In the genomic region with DNA sequence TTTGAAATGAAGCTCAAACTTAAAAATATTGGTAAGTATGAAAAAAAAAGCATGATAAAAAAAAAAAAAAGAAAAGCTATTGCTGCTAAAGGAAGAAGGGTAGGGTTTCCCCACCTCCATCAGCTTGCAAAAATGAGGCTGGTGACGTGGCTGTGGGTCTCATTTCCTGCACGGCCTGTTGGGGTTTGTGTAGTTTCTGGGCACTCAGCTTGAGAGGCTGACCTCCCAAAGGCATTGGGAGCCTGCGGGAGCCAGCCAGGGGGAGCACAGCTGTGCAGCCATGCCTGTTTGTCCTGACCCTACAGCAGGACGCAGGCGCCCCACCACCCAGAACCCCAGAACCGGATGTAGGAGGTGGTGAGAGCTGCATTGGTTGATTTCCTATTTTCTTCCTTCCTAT, we compare ENCODE assay signal across 9 cellular contexts. TPM values are rescaled to one million over a fixed set of nuclear protein-coding genes. Genes with fewer than 3 reads are reported as not detected.
DNase-seq lines count a peak whose midpoint lies in the region; ATAC-seq and TF ChIP-seq lines count a peak whose summit lies in the region.
"Had no signal": no experiment of that assay in that cellular context is flagged by ENCODE, and none has a peak within 500 bp of the region (broad histone marks: within the 10 kb centered on the region; RNA-seq: fewer than 3 reads in every experiment).

No MANE protein-coding gene starts in this region.

- CTCF ChIA-PET in OCI-LY7 (lab: Charles Lee; ENCODE audit: unreplicated experiment), result interaction anchor here (0.8 kb wide), 1 partner anchor 23 kb away, joined by 3 read pairs; no protein-coding TSS in a partner anchor
- CTCF ChIA-PET in activated naive CD4-positive, alpha-beta T cell treated with anti-CD3 and anti-CD28 coated beads, Interleukin-2, amount 10 ng/mL, durations not matched to agents 7 days and 5 days (lab: Charles Lee), result interaction anchor here (0.7 to 6.8 kb wide), 8 partner anchors 13 to 189 kb away, joined by 3 to 68 read pairs (median 5); no protein-coding TSS in a partner anchor

- no peaks in the 10 kb centered on the region for H4K20me1 ChIP-seq in OCI-LY7 (ENCODE audit: insufficient read depth, low read length)

- H3K9me3 ChIP-seq in OCI-LY7 (ENCODE audit: low read length), result peaks cover 10% of the 10 kb centered on the region; the same call in 1 of the 2 replicates

- H3K36me3 Mint-ChIP-seq in activated naive CD4-positive, alpha-beta T cell treated with anti-CD3 and anti-CD28 coated beads, Interleukin-2, amount 10 ng/mL, durations not matched to agents 7 days and 5 days, result peaks cover 2% of the 10 kb centered on the region

- peak overlapping the region; percentile 83; the same call in 1 of the 2 replicates for H2AFZ ChIP-seq in OCI-LY7 (ENCODE audit: low read length)

- peak overlapping the region; percentile 47 for H3K27ac ChIP-seq in OCI-LY7 (ENCODE audit: low read depth, low read length, poor library complexity, severe bottlenecking)
- H3K27ac ChIP-seq: cardiac muscle cell had no signal

- intact Hi-C loops in OCI-LY7 (cut with micrococcal nuclease; ENCODE audit: unreplicated experiment), result no loop called here

- peak overlapping the region; percentile 58 for H3K4me3 Mint-ChIP-seq in activated naive CD4-positive, alpha-beta T cell treated with anti-CD3 and anti-CD28 coated beads, Interleukin-2, amount 10 ng/mL, durations not matched to agents 7 days and 5 days

- H3K4me2 ChIP-seq in OCI-LY7 (ENCODE audit: low read length), result peak overlapping the region; percentile 49

- no peaks in the 10 kb centered on the region for H3K36me3 ChIP-seq in OCI-LY7 (ENCODE audit: insufficient read depth, low read length)
- H3K36me3 ChIP-seq: cardiac muscle cell had no signal

- peaks cover 3% of the 10 kb centered on the region for H3K27me3 Mint-ChIP-seq in activated naive CD4-positive, alpha-beta T cell treated with anti-CD3 and anti-CD28 coated beads, Interleukin-2, amount 10 ng/mL, durations not matched to agents 7 days and 5 days

- H3K4me1 ChIP-seq in OCI-LY7 (ENCODE audit: insufficient read depth, low read length, poor library complexity, severe bottlenecking), result peaks cover 29% of the 10 kb centered on the region

- POLR2A ChIA-PET in OCI-LY7 (lab: Charles Lee), result interaction anchor here (0.5 to 1.6 kb wide), 8 partner anchors 10 to 1962 kb away, joined by 3 to 7 read pairs (median 4); no protein-coding TSS in a partner anchor

- H3K9me3 Mint-ChIP-seq in activated naive CD4-positive, alpha-beta T cell treated with anti-CD3 and anti-CD28 coated beads, Interleukin-2, amount 10 ng/mL, durations not matched to agents 7 days and 5 days, result no peaks in the 10 kb centered on the region

- H3K27ac Mint-ChIP-seq in activated naive CD4-positive, alpha-beta T cell treated with anti-CD3 and anti-CD28 coated beads, Interleukin-2, amount 10 ng/mL, durations not matched to agents 7 days and 5 days, result peak overlapping the region; percentile 97

- H3K4me1 Mint-ChIP-seq in activated naive CD4-positive, alpha-beta T cell treated with anti-CD3 and anti-CD28 coated beads, Interleukin-2, amount 10 ng/mL, durations not matched to agents 7 days and 5 days, result peaks cover 73% of the 10 kb centered on the region

- peak overlapping the region; percentile 19 for H3K4me3 ChIP-seq in OCI-LY7 (ENCODE audit: low read depth, low read length, poor library complexity, severe bottlenecking)
- H3K4me3 ChIP-seq: cardiac muscle cell had no signal

- no peak for TF ChIP-seq POLR2A in erythroblast (IDR thresholded peaks at IDR 0.05; ENCODE audit: low read length)

- DNase-seq in GDM1 (lab: John Stamatoyannopoulos, UW) (peak; percentile 24), OCI-LY7 (ENCODE audit: low spot score) (peak; percentile 72), erythroblast (lab: John Stamatoyannopoulos, UW) (no peak), DMS114 treated with DMSO at 0.1 percent for 48 hours (lab: John Stamatoyannopoulos, UW; ENCODE audit: unreplicated experiment) (no peak), NCI-H1417 (lab: John Stamatoyannopoulos, UW) (no peak)
- peak; percentile 86 for DNase-seq in activated naive CD4-positive, alpha-beta T cell treated with anti-CD3 and anti-CD28 coated beads, Interleukin-2, amount 10 ng/mL, durations not matched to agents 7 days and 5 days
- peak; percentile 45 to 53 for DNase-seq in stimulated activated CD4-positive, alpha-beta T cell treated with anti-CD3 and anti-CD28 coated beads, Interleukin-15, amount 100 ng/mL, for 48 hours (ENCODE audit: low read depth in 2 of 2)

- H3K79me2 ChIP-seq in OCI-LY7 (ENCODE audit: insufficient read depth, low read depth, low read length), result no peaks in the 10 kb centered on the region

- no peak for TF ChIP-seq CTCF in OCI-LY7 (conservative IDR thresholded peaks at IDR 0.05; ENCODE audit: low read length)

- no peaks in the 10 kb centered on the region for H3K9me2 ChIP-seq in OCI-LY7 (ENCODE audit: insufficient read depth, low read length)

- no TSS peak for BruUV-seq in OCI-LY7 (replicated peaks; lab: Mats Ljungman, UMichigan)

- ATAC-seq in GM21723 (IDR thresholded peaks at IDR 0.05; ENCODE audit: unreplicated experiment), result peak; percentile 81

RNA-seq across cellular contexts. Expression of a gene that starts 48.8 kb away (rescaled TPM):
- 32.5 and 33.8 TPM in 2 replicates for total RNA-seq in OCI-LY7 (2014; rRNA removed; shearing (Covaris generic))
- 62.8 and 63.5 TPM in 2 replicates for total RNA-seq in OCI-LY7 (2022)

Comparison
In these comparisons a context has a peak if more than half of its experiments do, and no peak if none do; other contexts are left out.
1. DNase-seq: peak in GDM1 (single experiment), OCI-LY7 (single experiment), activated naive CD4-positive, alpha-beta T cell treated with anti-CD3 and anti-CD28 coated beads, Interleukin-2, amount 10 ng/mL, durations not matched to agents 7 days and 5 days (single experiment) and stimulated activated CD4-positive, alpha-beta T cell treated with anti-CD3 and anti-CD28 coated beads, Interleukin-15, amount 100 ng/mL, for 48 hours (2 of 2); none in erythroblast (0 of 2), DMS114 treated with DMSO at 0.1 percent for 48 hours (single experiment) and NCI-H1417 (0 of 3).